4 cellular contexts compared by ENCODE assay signal in the genomic region with DNA sequence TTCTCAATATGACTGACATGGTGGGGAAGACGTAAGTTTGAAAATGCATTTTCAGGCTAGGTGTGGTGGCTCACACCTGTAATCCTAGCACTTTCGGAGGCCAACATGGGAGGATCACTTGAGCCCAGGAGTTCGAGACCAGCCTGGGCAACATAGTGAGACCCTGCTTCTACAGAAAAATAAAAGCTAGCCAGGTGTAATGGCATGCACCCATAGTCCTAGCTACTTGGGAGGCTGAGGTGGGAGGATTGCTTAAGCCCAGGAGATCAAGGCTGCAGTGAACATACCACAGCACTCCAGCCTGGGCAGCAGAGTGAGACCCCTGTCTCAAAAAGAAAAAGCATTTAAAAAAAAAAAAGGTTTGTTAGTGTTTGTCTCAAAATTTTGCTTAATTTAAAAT. TPM values are rescaled to one million over a fixed set of nuclear protein-coding genes. Genes with fewer than 3 reads are reported as not detected.
DNase-seq lines count a peak whose midpoint lies in the region; ATAC-seq, FAIRE-seq and TF ChIP-seq lines count a peak whose summit lies in the region.
"Not testable (repeated sequence)": the region's sequence is repeated elsewhere in the genome, so short reads cannot be mapped to it uniquely, and the experiment has no call there.

No MANE protein-coding gene starts in this region.

- not testable (repeated sequence) for BruUV-seq in K562 (replicated peaks; lab: Mats Ljungman, UMichigan)

- not testable (repeated sequence) for FAIRE-seq in K562 (lab: Jason Lieb, UNC)

- not testable (repeated sequence) for ATAC-seq in T-helper 17 cell; K562; memory B cell (ENCODE audit: low read depth); stimulated activated effector memory CD8-positive, alpha-beta T cell treated with anti-CD3 and anti-CD28 coated beads, Interleukin-12 subunit alpha, Interleukin-12 subunit beta, amount 100 ng/mL, for 72 hours

- H3K27ac Mint-ChIP-seq in T-helper 17 cell = peak overlapping the region; percentile 21
- H3K27ac Mint-ChIP-seq in memory B cell = peak overlapping the region; percentile 5
- H3K27ac Mint-ChIP-seq in stimulated activated effector memory CD8-positive, alpha-beta T cell treated with anti-CD3 and anti-CD28 coated beads, Interleukin-12 subunit alpha, Interleukin-12 subunit beta, amount 100 ng/mL, for 72 hours = peak overlapping the region; percentile 32

- H3K9ac ChIP-seq in K562 (ENCODE audit: insufficient read depth in 1 of 2, low read depth in 2 of 2, low read length in 2 of 2) = not testable (repeated sequence)

- H3K4me1 Mint-ChIP-seq in T-helper 17 cell (peaks cover 51% of the 10 kb centered on the region), memory B cell (peaks cover 47% of the 10 kb centered on the region)
- H3K4me1 Mint-ChIP-seq in stimulated activated effector memory CD8-positive, alpha-beta T cell treated with anti-CD3 and anti-CD28 coated beads, Interleukin-12 subunit alpha, Interleukin-12 subunit beta, amount 100 ng/mL, for 72 hours = peaks cover 78% of the 10 kb centered on the region

- H3K27me3 ChIP-seq in K562 (ENCODE audit: control insufficient read depth in 2 of 2, insufficient read depth in 2 of 2, low read length in 2 of 2) = not testable (repeated sequence)

- not testable (repeated sequence) for H4K20me1 ChIP-seq in K562 (replicated peaks; ENCODE audit: control insufficient read depth, insufficient read depth, low read length)

- POLR2A ChIA-PET in K562 (lab: Yijun Ruan, JAX) = interaction anchor here (0.8 to 1.7 kb wide), 5 partner anchors 9 to 139 kb away, joined by 3 to 6 read pairs (median 4); no protein-coding TSS in a partner anchor

- not testable (repeated sequence) for DNase-seq in T-helper 17 cell; K562 (ENCODE audit: extremely low read depth in 1 of 4, low spot score in 3 of 4); memory B cell (ENCODE audit: low spot score in 2 of 2); stimulated activated effector memory CD8-positive, alpha-beta T cell treated with anti-CD3 and anti-CD28 coated beads, Interleukin-12 subunit alpha, Interleukin-12 subunit beta, amount 100 ng/mL, for 72 hours (ENCODE audit: low spot score in 2 of 2)

- H3K79me2 ChIP-seq in K562 (ENCODE audit: control insufficient read depth, insufficient read depth, low read length) = peaks cover 93% of the 10 kb centered on the region

- not testable (repeated sequence) for H3K9me3 Mint-ChIP-seq in memory B cell; stimulated activated effector memory CD8-positive, alpha-beta T cell treated with anti-CD3 and anti-CD28 coated beads, Interleukin-12 subunit alpha, Interleukin-12 subunit beta, amount 100 ng/mL, for 72 hours

- CTCF ChIA-PET in K562 (lab: Yijun Ruan, JAX; ENCODE audit: low intra/inter-chr PET ratio) = not testable (repeated sequence)

- H3K36me3 Mint-ChIP-seq in T-helper 17 cell (ENCODE audit: low read depth); memory B cell: not testable (repeated sequence)
- peaks cover 19% of the 10 kb centered on the region for H3K36me3 Mint-ChIP-seq in stimulated activated effector memory CD8-positive, alpha-beta T cell treated with anti-CD3 and anti-CD28 coated beads, Interleukin-12 subunit alpha, Interleukin-12 subunit beta, amount 100 ng/mL, for 72 hours

- not testable (repeated sequence) for H3K4me3 ChIP-seq in K562

- intact Hi-C loops in K562 (cut with micrococcal nuclease) = not testable (repeated sequence)

- TF ChIP-seq RAD21 in K562 (CRISPR knock-in tag; conservative IDR thresholded peaks at IDR 0.05 in 1 of 2, IDR thresholded peaks at IDR 0.05 in 1 of 2) = not testable (repeated sequence)

- not testable (repeated sequence) for TF ChIP-seq CTCF in K562 (IDR thresholded peaks at IDR 0.05 in 2 of 3, conservative IDR thresholded peaks at IDR 0.05 in 1 of 3; ENCODE audit: insufficient read depth in 2 of 3, low read depth in 1 of 3, low read length in 3 of 3)

- not testable (repeated sequence) for H3K9me1 ChIP-seq in K562 (ENCODE audit: control insufficient read depth, insufficient read depth, low read length)

- not testable (repeated sequence) for H2AFZ ChIP-seq in K562 (ENCODE audit: low read depth, low read length)

- not testable (repeated sequence) for TF ChIP-seq EP300 in K562 (IDR thresholded peaks at IDR 0.05; ENCODE audit: low read length)

- not testable (repeated sequence) for H3K9me3 ChIP-seq in T-helper 17 cell (ENCODE audit: control insufficient read depth, low read length, poor library complexity, severe bottlenecking); K562 (replicated peaks; ENCODE audit: control insufficient read depth, insufficient read depth, low read depth, low read length)

- 87% methylated on average over 3 of the region's 3 CpGs for WGBS in K562 (ENCODE audit: insufficient coverage, low coverage, missing lambda C conversion rate)

- H3K4me2 ChIP-seq in K562 (ENCODE audit: insufficient read depth, low read length) = not testable (repeated sequence)

- in situ Hi-C loops in K562 (cut with MboI) = not testable (repeated sequence)

- not testable (repeated sequence) for H3K4me3 Mint-ChIP-seq in T-helper 17 cell; memory B cell; stimulated activated effector memory CD8-positive, alpha-beta T cell treated with anti-CD3 and anti-CD28 coated beads, Interleukin-12 subunit alpha, Interleukin-12 subunit beta, amount 100 ng/mL, for 72 hours

- H3K27ac ChIP-seq in K562 (ENCODE audit: extremely low read depth, low read depth, low read length) = not testable (repeated sequence)

- not testable (repeated sequence) for TF ChIP-seq POLR2A in K562 (conservative IDR thresholded peaks at IDR 0.05)

- peaks cover 10% of the 10 kb centered on the region for H3K36me3 ChIP-seq in K562 (ENCODE audit: control insufficient read depth, insufficient read depth, low read length)

- H3K4me1 ChIP-seq in K562 (replicated peaks in 1 of 2; ENCODE audit: control insufficient read depth in 2 of 2, insufficient read depth in 2 of 2, low read length in 2 of 2) = peaks cover 12 to 35% of the 10 kb centered on the region in 2 experiments

- not testable (repeated sequence) for H3K27me3 Mint-ChIP-seq in T-helper 17 cell, memory B cell

RNA-seq across cellular contexts. Expression of a gene that starts 14.9 kb away (rescaled TPM):
- 10 to 100 TPM; 72.1 to 76.5 TPM for total RNA-seq in T-helper 17 cell
- total RNA-seq in K562 (2011; cell fraction: chromatin; rRNA removed; ENCODE audit: low replicate concordance) = 110 and 162 TPM in 2 replicates
- total RNA-seq in K562 (2011; cell fraction: nucleolus; rRNA removed) = 64.7 and 74.2 TPM in 2 replicates
- total RNA-seq in K562 (2011; cell fraction: nucleoplasm; rRNA removed) = 91.5 and 148 TPM in 2 replicates
- total RNA-seq in K562 (2014; rRNA removed) = 28.0 and 30.9 TPM in 2 replicates
- total RNA-seq in K562 (2014; rRNA removed; fragmentation: Illumina TruSeq; extraction: Trizol) = 27.1 and 30.2 TPM in 2 replicates
- total RNA-seq in K562 (2015; rRNA removed; fragmentation: Illumina TruSeq; extraction: Trizol) = 26.4 and 26.5 TPM in 2 replicates
- total RNA-seq in K562 (2021) = 36.3 and 38.3 TPM in 2 replicates
- 75.5 and 80.5 TPM in 2 replicates for polyA plus RNA-seq in K562 (2011; rRNA removed)
- polyA plus RNA-seq in K562 (2011; cell fraction: cytosol; rRNA removed) = 35.6 and 71.0 TPM in 2 replicates
- polyA plus RNA-seq in K562 (2011; cell fraction: nucleus; rRNA removed) = 49.7 and 103 TPM in 2 replicates
- polyA plus RNA-seq in K562 (2012) = 30.7 and 33.4 TPM in 2 replicates
- 59.4 and 78.9 TPM in 2 replicates for polyA plus RNA-seq in K562 (2014; fragmentation: Illumina TruSeq; extraction: Trizol)
- polyA plus RNA-seq in K562 (2014; fragmentation: Nextera tagmentation; extraction: Ambion mirVana) = 1 to 10 TPM; 3.4 to 6.2 TPM
- 29.4 and 36.2 TPM in 2 replicates for polyA plus RNA-seq in K562 (2014; rRNA removed)
- polyA minus RNA-seq in K562 (2011; rRNA and poly(A)+ RNA removed) = 87.3 and 110 TPM in 2 replicates
- 29.1 and 39.5 TPM in 2 replicates for polyA minus RNA-seq in K562 (2011; cell fraction: cytosol; rRNA and poly(A)+ RNA removed)
- polyA minus RNA-seq in K562 (2011; cell fraction: nucleus; rRNA and poly(A)+ RNA removed) = 15.2 and 37.9 TPM in 2 replicates

RNA-seq across cellular contexts. Expression of a gene that starts 47.7 kb away (rescaled TPM):
- 10 to 100 TPM; 41.9 to 42.9 TPM for total RNA-seq in T-helper 17 cell
- 27.2 and 64.0 TPM in 2 replicates for total RNA-seq in K562 (2011; cell fraction: chromatin; rRNA removed; ENCODE audit: low replicate concordance)
- total RNA-seq in K562 (2011; cell fraction: nucleolus; rRNA removed) = 34.3 and 43.7 TPM in 2 replicates
- 23.7 and 26.5 TPM in 2 replicates for total RNA-seq in K562 (2011; cell fraction: nucleoplasm; rRNA removed)
- total RNA-seq in K562 (2014; rRNA removed) = 16.7 and 18.7 TPM in 2 replicates
- 7.0 and 11.3 TPM in 2 replicates for total RNA-seq in K562 (2014; rRNA removed; fragmentation: Illumina TruSeq; extraction: Trizol)
- 13.8 and 15.3 TPM in 2 replicates for total RNA-seq in K562 (2015; rRNA removed; fragmentation: Illumina TruSeq; extraction: Trizol)
- total RNA-seq in K562 (2021) = 22.4 and 24.7 TPM in 2 replicates
- 18.0 and 35.5 TPM in 2 replicates for polyA plus RNA-seq in K562 (2011; rRNA removed)
- polyA plus RNA-seq in K562 (2011; cell fraction: cytosol; rRNA removed) = 25.3 and 30.6 TPM in 2 replicates
- 115 and 170 TPM in 2 replicates for polyA plus RNA-seq in K562 (2011; cell fraction: nucleus; rRNA removed)
- 18.7 and 36.5 TPM in 2 replicates for polyA plus RNA-seq in K562 (2012)
- polyA plus RNA-seq in K562 (2014; fragmentation: Illumina TruSeq; extraction: Trizol) = 14.0 and 15.4 TPM in 2 replicates
- 10 to 100 TPM in 1 of 2 experiments, 1 to 10 TPM in 1; 6.8 to 10.2 TPM for polyA plus RNA-seq in K562 (2014; fragmentation: Nextera tagmentation; extraction: Ambion mirVana)
- 19.2 and 19.6 TPM in 2 replicates for polyA plus RNA-seq in K562 (2014; rRNA removed)
- polyA minus RNA-seq in K562 (2011; rRNA and poly(A)+ RNA removed) = 18.7 and 22.6 TPM in 2 replicates
- polyA minus RNA-seq in K562 (2011; cell fraction: cytosol; rRNA and poly(A)+ RNA removed) = 15.3 and 31.1 TPM in 2 replicates
- 24.4 and 39.9 TPM in 2 replicates for polyA minus RNA-seq in K562 (2011; cell fraction: nucleus; rRNA and poly(A)+ RNA removed)

RNA-seq across cellular contexts. Expression of a gene that starts 47.8 kb away (rescaled TPM):
- total RNA-seq in T-helper 17 cell (10 to 100 TPM; 45.8 to 47.0 TPM), K562 (2014; rRNA removed) (6.2 and 6.4 TPM in 2 replicates), K562 (2014; rRNA removed; fragmentation: Illumina TruSeq; extraction: Trizol) (1.5 and 2.0 TPM in 2 replicates), K562 (2015; rRNA removed; fragmentation: Illumina TruSeq; extraction: Trizol) (2.4 and 2.9 TPM in 2 replicates), K562 (2021) (8.9 and 9.4 TPM in 2 replicates)
- 10.2 and 20.9 TPM in 2 replicates for total RNA-seq in K562 (2011; cell fraction: chromatin; rRNA removed; ENCODE audit: low replicate concordance)
- 24.3 and 24.6 TPM in 2 replicates for total RNA-seq in K562 (2011; cell fraction: nucleolus; rRNA removed)
- total RNA-seq in K562 (2011; cell fraction: nucleoplasm; rRNA removed) = 14.3 and 20.0 TPM in 2 replicates
- polyA plus RNA-seq in K562 (2011; rRNA removed) (7.4 and 20.2 TPM in 2 replicates), K562 (2014; fragmentation: Illumina TruSeq; extraction: Trizol) (4.3 and 5.9 TPM in 2 replicates), K562 (2014; fragmentation: Nextera tagmentation; extraction: Ambion mirVana) (1 to 10 TPM; 1.6 to 3.2 TPM), K562 (2014; rRNA removed) (11.5 and 12.5 TPM in 2 replicates)
- polyA plus RNA-seq in K562 (2011; cell fraction: cytosol; rRNA removed) = 12.4 and 18.8 TPM in 2 replicates
- polyA plus RNA-seq in K562 (2011; cell fraction: nucleus; rRNA removed) = 117 and 147 TPM in 2 replicates
- 8.6 and 18.7 TPM in 2 replicates for polyA plus RNA-seq in K562 (2012)
- polyA minus RNA-seq in K562 (2011; rRNA and poly(A)+ RNA removed) = 0.60 and 1.3 TPM in 2 replicates
- 2.9 and 10.5 TPM in 2 replicates for polyA minus RNA-seq in K562 (2011; cell fraction: cytosol; rRNA and poly(A)+ RNA removed)
- 17.8 and 20.9 TPM in 2 replicates for polyA minus RNA-seq in K562 (2011; cell fraction: nucleus; rRNA and poly(A)+ RNA removed)
